In genomic region chr1:229531326-229531725, GRCh38 we compare ENCODE assay signal across 21 cellular contexts. TPM values are rescaled to one million over a fixed set of nuclear protein-coding genes. Genes with fewer than 3 reads are reported as not detected.
DNase-seq lines count a peak whose midpoint lies in the region; ATAC-seq and TF ChIP-seq lines count a peak whose summit lies in the region.
"Had no signal": no experiment of that assay in that cellular context is flagged by ENCODE, and none has a peak within 500 bp of the region (broad histone marks: within the 10 kb centered on the region; RNA-seq: fewer than 3 reads in every experiment).

No MANE protein-coding gene starts in this region.

- intact Hi-C loops in esophagus muscularis mucosa (cut with DNase I) (no loop called here), colonic mucosa (cut with DNase I) (no loop called here)

- no peak overlapping the region for H3K27ac ChIP-seq in GM23338 (ENCODE audit: low read depth)
- no peak overlapping the region for H3K27ac ChIP-seq in esophagus muscularis mucosa (replicated peaks in 1 of 4)
- H3K27ac ChIP-seq in colonic mucosa, result no peak overlapping the region
- no peak overlapping the region for H3K27ac ChIP-seq in SJCRH30
- H3K27ac ChIP-seq: 22Rv1, BLaER1, C4-2B, GM23248 had no signal

- ATAC-seq in GM23338, result no peak
- ATAC-seq: CD8-positive, alpha-beta T cell; GM12878; HCT116 had no signal

- no peak overlapping the region for H3K4me3 Mint-ChIP-seq in activated T-cell treated with anti-CD3 and anti-CD28 coated beads, Interleukin-2, amount 50 U/mL, for 24 hours
- H3K4me3 Mint-ChIP-seq in GM23338 (no peak overlapping the region), osteocyte (ENCODE audit: unreplicated experiment) (no peak overlapping the region)
- H3K4me3 Mint-ChIP-seq: B cell; CD8-positive, alpha-beta T cell; H9 had no signal

- no peak overlapping the region for H2AFZ ChIP-seq in GM23338
- H2AFZ ChIP-seq: GM23248 had no signal

- H3K4me1 ChIP-seq in GM23338 (ENCODE audit: insufficient read depth) (no peaks in the 10 kb centered on the region), esophagus muscularis mucosa (peaks cover 0 to 5% (median 0%) of the 10 kb centered on the region in 4 donors), colonic mucosa (no peaks in the 10 kb centered on the region), SJCRH30 (no peaks in the 10 kb centered on the region)
- H3K4me1 ChIP-seq: BLaER1, Caco-2 had no signal

- H3K36me3 ChIP-seq in GM23338 (ENCODE audit: insufficient read depth) (0 out of 2 replicates have a peak, but pooled peaks cover 9% of the 10 kb centered on the region), esophagus muscularis mucosa (peaks cover 46 to 85% (median 79%) of the 10 kb centered on the region in 4 donors), colonic mucosa (no peaks in the 10 kb centered on the region), SJCRH30 (peaks cover 19% of the 10 kb centered on the region)

- no peak overlapping the region for H3K4me3 ChIP-seq in GM23338
- no peak overlapping the region for H3K4me3 ChIP-seq in esophagus muscularis mucosa
- H3K4me3 ChIP-seq in colonic mucosa, result no peak overlapping the region
- no peak overlapping the region for H3K4me3 ChIP-seq in SJCRH30
- H3K4me3 ChIP-seq: BLaER1, GM12878, GM23248 had no signal

- peaks cover 5% of the 10 kb centered on the region for H4K20me1 ChIP-seq in GM23338 (replicated peaks; ENCODE audit: insufficient read depth)
- H4K20me1 ChIP-seq: BLaER1 had no signal

- H3K9me2 ChIP-seq in GM23338 (ENCODE audit: insufficient read depth), result no peaks in the 10 kb centered on the region

- H3K9me3 ChIP-seq in esophagus muscularis mucosa, result no peaks in the 10 kb centered on the region
- no peaks in the 10 kb centered on the region for H3K9me3 ChIP-seq in colonic mucosa
- no peaks in the 10 kb centered on the region for H3K9me3 ChIP-seq in SJCRH30 (replicated peaks)
- H3K9me3 ChIP-seq: BLaER1, Caco-2 had no signal

- H3K27me3 ChIP-seq in GM23338 (ENCODE audit: insufficient read depth), result no peaks in the 10 kb centered on the region
- H3K27me3 ChIP-seq in esophagus muscularis mucosa, result no peaks in the 10 kb centered on the region
- H3K27me3 ChIP-seq in colonic mucosa, result no peaks in the 10 kb centered on the region
- no peaks in the 10 kb centered on the region for H3K27me3 ChIP-seq in SJCRH30
- H3K27me3 ChIP-seq: BLaER1 had no signal

- POLR2A ChIA-PET in GM10248 (lab: Yijun Ruan, JAX), result no interaction called here

- TF ChIP-seq CTCF in GM23338 (conservative IDR thresholded peaks at IDR 0.05; ENCODE audit: low read depth in 2 of 2), result no peak
- TF ChIP-seq CTCF in esophagus muscularis mucosa (IDR thresholded peaks at IDR 0.05), result no peak
- no peak for TF ChIP-seq CTCF in osteocyte (IDR thresholded peaks at IDR 0.05)
- TF ChIP-seq CTCF in colonic mucosa (IDR thresholded peaks at IDR 0.05), result no peak
- TF ChIP-seq CTCF in GM10248 (IDR thresholded peaks at IDR 0.05; ENCODE audit: control extremely low read depth, extremely low read depth, low read depth, missing control alignments), result no peak

- no peaks in the 10 kb centered on the region for H3K9me3 Mint-ChIP-seq in activated T-cell treated with anti-CD3 and anti-CD28 coated beads, Interleukin-2, amount 50 U/mL, for 24 hours
- H3K9me3 Mint-ChIP-seq in GM23338, result no peaks in the 10 kb centered on the region
- no peaks in the 10 kb centered on the region for H3K9me3 Mint-ChIP-seq in osteocyte (ENCODE audit: unreplicated experiment)
- H3K9me3 Mint-ChIP-seq: CD4-positive, CD25-positive, alpha-beta regulatory T cell; CD8-positive, alpha-beta T cell; H9 had no signal

- DNase-seq in activated T-cell treated with anti-CD3 and anti-CD28 coated beads, Interleukin-2, amount 50 U/mL, for 24 hours, result no peak
- no peak for DNase-seq in activated T-cell treated with anti-CD3 and anti-CD28 coated beads, Interleukin-2, amount 50 U/mL, for 48 hours
- DNase-seq in GM23338 (ENCODE audit: low spot score), result no peak
- DNase-seq in esophagus muscularis mucosa (ENCODE audit: extremely low spot score), result peak; percentile 79
- DNase-seq in osteocyte (ENCODE audit: extremely low spot score, unreplicated experiment), result peak; percentile 74
- no peak for DNase-seq in colonic mucosa
- no peak for DNase-seq in SJCRH30
- no peak for DNase-seq in GM10248 (ENCODE audit: extremely low spot score)
- DNase-seq: Caco-2; CD4-positive, CD25-positive, alpha-beta regulatory T cell; CD8-positive, alpha-beta T cell; DMS153; DND-41; GM23248; H9 had no signal

- H3K36me3 Mint-ChIP-seq in activated T-cell treated with anti-CD3 and anti-CD28 coated beads, Interleukin-2, amount 50 U/mL, for 24 hours (ENCODE audit: low read depth), result peaks cover 80% of the 10 kb centered on the region
- H3K36me3 Mint-ChIP-seq in GM23338 (ENCODE audit: low read depth), result peaks cover 31% of the 10 kb centered on the region
- H3K36me3 Mint-ChIP-seq in osteocyte (ENCODE audit: unreplicated experiment), result peaks cover 48% of the 10 kb centered on the region

- peak overlapping the region; percentile 16 for H3K27ac Mint-ChIP-seq in activated T-cell treated with anti-CD3 and anti-CD28 coated beads, Interleukin-2, amount 50 U/mL, for 24 hours
- H3K27ac Mint-ChIP-seq in GM23338 (peak overlapping the region; percentile 48; the same call in 1 of the 2 replicates), osteocyte (ENCODE audit: unreplicated experiment) (no peak overlapping the region)
- H3K27ac Mint-ChIP-seq: B cell; CD4-positive, CD25-positive, alpha-beta regulatory T cell had no signal

- 90% methylated on average over 6 of the region's 6 CpGs for WGBS in esophagus muscularis mucosa

- no peak overlapping the region for H3K9ac ChIP-seq in colonic mucosa (ENCODE audit: low read depth in 2 of 2, low read length in 2 of 2)
- H3K9ac ChIP-seq: BLaER1, GM23248 had no signal

- H3F3A ChIP-seq in GM23338 (replicated peaks; ENCODE audit: low read depth), result no peaks in the 10 kb centered on the region

- H3K27me3 Mint-ChIP-seq in activated T-cell treated with anti-CD3 and anti-CD28 coated beads, Interleukin-2, amount 50 U/mL, for 24 hours, result no peaks in the 10 kb centered on the region
- H3K27me3 Mint-ChIP-seq in GM23338 (ENCODE audit: insufficient read depth, low read depth, poor library complexity) (peaks cover 2% of the 10 kb centered on the region), osteocyte (ENCODE audit: unreplicated experiment) (no peaks in the 10 kb centered on the region)
- H3K27me3 Mint-ChIP-seq: B cell; CD4-positive, CD25-positive, alpha-beta regulatory T cell had no signal

- peaks cover under 1% of the 10 kb centered on the region for H3K4me1 Mint-ChIP-seq in activated T-cell treated with anti-CD3 and anti-CD28 coated beads, Interleukin-2, amount 50 U/mL, for 24 hours (ENCODE audit: low read depth)
- H3K4me1 Mint-ChIP-seq in GM23338, result no peaks in the 10 kb centered on the region
- no peaks in the 10 kb centered on the region for H3K4me1 Mint-ChIP-seq in osteocyte (ENCODE audit: unreplicated experiment)
- H3K4me1 Mint-ChIP-seq: B cell, H9 had no signal

- CTCF ChIA-PET in GM10248 (lab: Yijun Ruan, JAX), result interaction anchor here (1.0 kb wide), 1 partner anchor 16 kb away, joined by 4 read pairs; no protein-coding TSS in a partner anchor

- no peak for TF ChIP-seq POLR2A in esophagus muscularis mucosa (IDR thresholded peaks at IDR 0.05; ENCODE audit: low read depth)

- TF ChIP-seq EP300 in esophagus muscularis mucosa (IDR thresholded peaks at IDR 0.05), result no peak

- H3K4me2 ChIP-seq in GM23338, result no peak overlapping the region
- H3K4me2 ChIP-seq: BLaER1 had no signal

- H3K79me2 ChIP-seq in GM23338 (replicated peaks; ENCODE audit: insufficient read depth), result no peaks in the 10 kb centered on the region

TF ChIP-seq in GM23338, 12 proteins besides CTCF, POLR2A, EP300 and RAD21 (continues in another document):
- TF ChIP-seq CREB1 (CRISPR knock-in tag; IDR thresholded peaks at IDR 0.05; ENCODE audit: low read depth) (no peak), STAT1 (IDR thresholded peaks at IDR 0.05; ENCODE audit: unreplicated experiment) (no peak), NANOG (IDR thresholded peaks at IDR 0.05; ENCODE audit: borderline replicate concordance) (no peak), ZNF114 (CRISPR knock-in tag; IDR thresholded peaks at IDR 0.05) (no peak), REST (IDR thresholded peaks at IDR 0.05; ENCODE audit: unreplicated experiment) (no peak)

RNA-seq across cellular contexts. Expression of gene NUP133, which starts 23.2 kb away (rescaled TPM):
- 54.5 and 65.4 TPM in 2 replicates for total RNA-seq in GM23338 (2014; rRNA removed; shearing (Covaris generic))
- polyA plus RNA-seq in GM23338 (2016; fragmentation: Nextera tagmentation; extraction: Ambion mirVana), result 25.0 and 29.5 TPM in 2 replicates
- total RNA-seq in esophagus muscularis mucosa (10 to 100 TPM; 23.1 to 37.0 (median 24.3) TPM), osteocyte (40.4 and 41.1 TPM in 2 replicates), colonic mucosa (10 to 100 TPM; 25.9 to 37.8 TPM)
- 52.4 and 54.0 TPM in 2 replicates for total RNA-seq in SJCRH30 (2014; rRNA removed; shearing (Covaris generic))

RNA-seq across cellular contexts. Expression of gene ABCB10, which starts 27.2 kb away (rescaled TPM):
- 9.7 and 13.3 TPM in 2 replicates for total RNA-seq in GM23338 (2014; rRNA removed; shearing (Covaris generic))
- 3.7 and 4.7 TPM in 2 replicates for polyA plus RNA-seq in GM23338 (2016; fragmentation: Nextera tagmentation; extraction: Ambion mirVana)
- total RNA-seq in esophagus muscularis mucosa (10 to 100 TPM; 14.1 to 28.7 (median 21.3) TPM), osteocyte (20.1 and 20.2 TPM in 2 replicates), colonic mucosa (10 to 100 TPM; 22.3 to 24.7 TPM)
- total RNA-seq in SJCRH30 (2014; rRNA removed; shearing (Covaris generic)), result 14.9 and 18.3 TPM in 2 replicates

Comparison
In these comparisons a context has a peak if more than half of its experiments do, and no peak if none do; other contexts are left out.
1. DNase-seq: peak in esophagus muscularis mucosa (single experiment) and osteocyte (single experiment); none in activated T-cell treated with anti-CD3 and anti-CD28 coated beads, Interleukin-2, amount 50 U/mL, for 24 hours (single experiment), activated T-cell treated with anti-CD3 and anti-CD28 coated beads, Interleukin-2, amount 50 U/mL, for 48 hours (0 of 2), GM23338 (single experiment), colonic mucosa (single experiment), SJCRH30 (0 of 2) and GM10248 (single experiment).